Comparison of ENCODE assay signal across 16 cellular contexts in genomic region chr14:90837355-90837754, GRCh38. TPM values are rescaled to one million over a fixed set of nuclear protein-coding genes. Genes with fewer than 3 reads are reported as not detected.
DNase-seq lines count a peak whose midpoint lies in the region; ATAC-seq and TF ChIP-seq lines count a peak whose summit lies in the region.
"Had no signal": no experiment of that assay in that cellular context is flagged by ENCODE, and none has a peak within 500 bp of the region (broad histone marks: within the 10 kb centered on the region; RNA-seq: fewer than 3 reads in every experiment).

No MANE protein-coding gene starts in this region.

- H3K4me3 Mint-ChIP-seq in HFFc6 = peak overlapping the region; percentile 51
- H3K4me3 Mint-ChIP-seq in osteocyte (ENCODE audit: unreplicated experiment) = no peak overlapping the region
- H3K4me3 Mint-ChIP-seq in stimulated activated effector memory CD8-positive, alpha-beta T cell treated with anti-CD3 and anti-CD28 coated beads, Interleukin-12 subunit alpha, Interleukin-12 subunit beta, amount 100 ng/mL, for 72 hours = no peak overlapping the region
- H3K4me3 Mint-ChIP-seq: CD8-positive, alpha-beta memory T cell had no signal

- H3K27ac Mint-ChIP-seq in HFFc6 = peak overlapping the region; percentile 66
- H3K27ac Mint-ChIP-seq in osteocyte (ENCODE audit: unreplicated experiment) = no peak overlapping the region
- H3K27ac Mint-ChIP-seq in stimulated activated effector memory CD8-positive, alpha-beta T cell treated with anti-CD3 and anti-CD28 coated beads, Interleukin-12 subunit alpha, Interleukin-12 subunit beta, amount 100 ng/mL, for 72 hours = no peak overlapping the region
- H3K27ac Mint-ChIP-seq: CD8-positive, alpha-beta memory T cell had no signal

- intact Hi-C loops in esophagus muscularis mucosa (cut with DNase I) = no loop called here

- H3K27me3 Mint-ChIP-seq in HFFc6 (ENCODE audit: insufficient read depth) (peaks cover 4% of the 10 kb centered on the region; the same call in 1 of the 2 replicates), osteocyte (ENCODE audit: unreplicated experiment) (no peaks in the 10 kb centered on the region)
- H3K27me3 Mint-ChIP-seq: IgD-negative memory B cell had no signal

- peaks cover 20% of the 10 kb centered on the region for H3K4me1 Mint-ChIP-seq in HFFc6 (ENCODE audit: low read depth)
- H3K4me1 Mint-ChIP-seq in osteocyte (ENCODE audit: unreplicated experiment) = peaks cover 7% of the 10 kb centered on the region
- peaks cover 12% of the 10 kb centered on the region for H3K4me1 Mint-ChIP-seq in stimulated activated effector memory CD8-positive, alpha-beta T cell treated with anti-CD3 and anti-CD28 coated beads, Interleukin-12 subunit alpha, Interleukin-12 subunit beta, amount 100 ng/mL, for 72 hours

- H3K9me3 ChIP-seq in RWPE2 (ENCODE audit: severe bottlenecking) (no peaks in the 10 kb centered on the region), esophagus muscularis mucosa (no peaks in the 10 kb centered on the region)
- H3K9me3 ChIP-seq: A549, BLaER1, Caco-2, HAP-1 had no signal

- peaks cover 3% of the 10 kb centered on the region; the same call in 1 of the 2 replicates for H3K9me3 Mint-ChIP-seq in HFFc6
- no peaks in the 10 kb centered on the region for H3K9me3 Mint-ChIP-seq in osteocyte (ENCODE audit: unreplicated experiment)
- H3K9me3 Mint-ChIP-seq in stimulated activated effector memory CD8-positive, alpha-beta T cell treated with anti-CD3 and anti-CD28 coated beads, Interleukin-12 subunit alpha, Interleukin-12 subunit beta, amount 100 ng/mL, for 72 hours = no peaks in the 10 kb centered on the region
- H3K9me3 Mint-ChIP-seq: CD8-positive, alpha-beta memory T cell had no signal

- H3K4me1 ChIP-seq in RWPE2 (ENCODE audit: insufficient read depth, poor library complexity, severe bottlenecking) (peaks cover 4% of the 10 kb centered on the region), esophagus muscularis mucosa (peaks cover 0 to 12% (median 6%) of the 10 kb centered on the region in 4 donors)
- H3K4me1 ChIP-seq: A549, Caco-2, HAP-1 had no signal

- no peak for TF ChIP-seq EP300 in esophagus muscularis mucosa (IDR thresholded peaks at IDR 0.05)

- H3K36me3 Mint-ChIP-seq in HFFc6 (ENCODE audit: low read depth) = no peaks in the 10 kb centered on the region; the same call in 1 of the 2 replicates
- H3K36me3 Mint-ChIP-seq in osteocyte (ENCODE audit: unreplicated experiment) = no peaks in the 10 kb centered on the region
- no peaks in the 10 kb centered on the region for H3K36me3 Mint-ChIP-seq in stimulated activated effector memory CD8-positive, alpha-beta T cell treated with anti-CD3 and anti-CD28 coated beads, Interleukin-12 subunit alpha, Interleukin-12 subunit beta, amount 100 ng/mL, for 72 hours

- ATAC-seq in RWPE2 (ENCODE audit: low read depth) = no peak
- ATAC-seq in stimulated activated effector memory CD8-positive, alpha-beta T cell treated with anti-CD3 and anti-CD28 coated beads, Interleukin-12 subunit alpha, Interleukin-12 subunit beta, amount 100 ng/mL, for 72 hours = no peak
- ATAC-seq: A549 had no signal

- WGBS in esophagus muscularis mucosa = 91% methylated on average over 9 of the region's 9 CpGs

- in situ Hi-C loops in ACHN (cut with HindIII; ENCODE audit: low pct_ligation_motif_present, low pct_unique_long_range_greater_than_20kb, low sequenced_read_pairs) = no loop called here

- H3K27ac ChIP-seq in RWPE2 (ENCODE audit: poor library complexity, severe bottlenecking) = no peak overlapping the region
- H3K27ac ChIP-seq in esophagus muscularis mucosa (replicated peaks in 1 of 4) = no peak overlapping the region
- H3K27ac ChIP-seq: A549 had no signal

- peak; percentile 59 for DNase-seq in HFFc6
- peak; percentile 19 for DNase-seq in RWPE2 (ENCODE audit: low spot score)
- DNase-seq in esophagus muscularis mucosa (ENCODE audit: extremely low spot score) = peak; percentile 68
- peak; percentile 11 for DNase-seq in osteocyte (ENCODE audit: extremely low spot score, unreplicated experiment)
- DNase-seq in stimulated activated effector memory CD8-positive, alpha-beta T cell treated with anti-CD3 and anti-CD28 coated beads, Interleukin-12 subunit alpha, Interleukin-12 subunit beta, amount 100 ng/mL, for 72 hours (ENCODE audit: low spot score in 2 of 2) = no peak
- DNase-seq in NK-92 (lab: John Stamatoyannopoulos, UW; ENCODE audit: unreplicated experiment) = no peak
- DNase-seq in ACHN = no peak
- no peak for DNase-seq in amygdala (lab: John Stamatoyannopoulos, UW)
- DNase-seq: Caco-2; CD8-positive, alpha-beta memory T cell; DMS53; GF-D8 had no signal

- H3K4me3 ChIP-seq in RWPE2 (ENCODE audit: severe bottlenecking) (no peak overlapping the region), esophagus muscularis mucosa (no peak overlapping the region)
- H3K4me3 ChIP-seq: A549, BLaER1, HAP-1 had no signal

- H3K36me3 ChIP-seq in RWPE2 (ENCODE audit: low read depth) = no peaks in the 10 kb centered on the region
- no peaks in the 10 kb centered on the region for H3K36me3 ChIP-seq in esophagus muscularis mucosa
- H3K36me3 ChIP-seq: BLaER1, HAP-1 had no signal

- H3K27me3 ChIP-seq in RWPE2 (ENCODE audit: insufficient read depth, poor library complexity, severe bottlenecking) = no peaks in the 10 kb centered on the region
- no peaks in the 10 kb centered on the region for H3K27me3 ChIP-seq in esophagus muscularis mucosa
- H3K27me3 ChIP-seq: BLaER1 had no signal

- TF ChIP-seq CTCF in HFFc6 (IDR thresholded peaks at IDR 0.05) = no peak
- TF ChIP-seq CTCF in RWPE2 (IDR thresholded peaks at IDR 0.05; ENCODE audit: poor library complexity, severe bottlenecking) = no peak
- no peak for TF ChIP-seq CTCF in esophagus muscularis mucosa (IDR thresholded peaks at IDR 0.05)
- no peak for TF ChIP-seq CTCF in osteocyte (IDR thresholded peaks at IDR 0.05)

- no peak for TF ChIP-seq POLR2A in esophagus muscularis mucosa (IDR thresholded peaks at IDR 0.05; ENCODE audit: low read depth)

RNA-seq across cellular contexts. Expression of gene TTC7B, which starts 21.1 kb away (rescaled TPM):
- 10 to 100 TPM; 34.6 to 46.9 (median 40.9) TPM for total RNA-seq in HFFc6 (2021; fragmentation: NEBNext Ultra II Directional; extraction: Animal tissue kit (Norgen Biotek cat#: 25700))
- total RNA-seq in esophagus muscularis mucosa = 100 to 1,000 TPM in 2 of 4 donors, 10 to 100 TPM in 2; 54.4 to 148 (median 113) TPM
- 43.2 and 44.7 TPM in 2 replicates for total RNA-seq in osteocyte

Comparison
In these comparisons a context has a peak if more than half of its experiments do, and no peak if none do; other contexts are left out.
1. DNase-seq: peak in HFFc6 (single experiment), RWPE2 (single experiment), esophagus muscularis mucosa (single experiment) and osteocyte (single experiment); none in stimulated activated effector memory CD8-positive, alpha-beta T cell treated with anti-CD3 and anti-CD28 coated beads, Interleukin-12 subunit alpha, Interleukin-12 subunit beta, amount 100 ng/mL, for 72 hours (0 of 2), NK-92 (single experiment), ACHN (single experiment) and amygdala (0 of 56).